8 cellular contexts compared by ENCODE assay signal in genomic region chr6:34888441-34888820, GRCh38. TPM values are rescaled to one million over a fixed set of nuclear protein-coding genes. Genes with fewer than 3 reads are reported as not detected.
A peak's percentile ranks its signal among the peaks of the same experiment; 100 is the strongest.
DNase-seq lines count a peak whose midpoint lies in the region; ATAC-seq, FAIRE-seq and TF ChIP-seq lines count a peak whose summit lies in the region.

No MANE protein-coding gene starts in this region.

- H4K8ac ChIP-seq in mesenchymal stem cell (ENCODE audit: low read length), result no peak overlapping the region

- no peak overlapping the region for H2BK120ac ChIP-seq in mesenchymal stem cell (ENCODE audit: low read depth, low read length)

- peaks cover 25% of the 10 kb centered on the region for H3K79me1 ChIP-seq in mesenchymal stem cell (replicated peaks; ENCODE audit: low read length, poor library complexity, severe bottlenecking)

- TF ChIP-seq POLR2A in body of pancreas (IDR thresholded peaks at IDR 0.05) (no peak), vagina (IDR thresholded peaks at IDR 0.05) (no peak), GM12892 (IDR thresholded peaks at IDR 0.05; ENCODE audit: low read depth, low read length) (no peak)

- WGBS in body of pancreas, 2 donors, result 0% methylated on average over 7 of the region's 7 CpGs
- WGBS in mesenchymal stem cell, result under 1% methylated on average over 6 of the region's 7 CpGs

- no peak overlapping the region for H2BK5ac ChIP-seq in mesenchymal stem cell (ENCODE audit: low read depth, low read length, poor library complexity, severe bottlenecking)

- no peak overlapping the region for H2BK12ac ChIP-seq in mesenchymal stem cell (ENCODE audit: low read length in 2 of 2)

- H2AFZ ChIP-seq in mesenchymal stem cell (ENCODE audit: low read depth, low read length), result no peak overlapping the region

- intact Hi-C loops in Right ventricle myocardium inferior (cut with DNase I), result loop anchor here (2.0 kb wide), 1 partner anchor 76 kb away; no protein-coding TSS in a partner anchor
- intact Hi-C loops in body of pancreas (cut with DNase I), result no loop called here
- intact Hi-C loops in vagina (cut with DNase I), result no loop called here

- TF ChIP-seq CTCF in right atrium auricular region (IDR thresholded peaks at IDR 0.05), result no peak
- TF ChIP-seq CTCF in body of pancreas (IDR thresholded peaks at IDR 0.05), result no peak
- TF ChIP-seq CTCF in vagina (IDR thresholded peaks at IDR 0.05), result no peak

- H3K36me3 ChIP-seq in right atrium auricular region (peaks cover 4% of the 10 kb centered on the region), body of pancreas (replicated peaks in 1 of 2; ENCODE audit: insufficient read depth in 1 of 2, low read depth in 2 of 2) (no peaks in the 10 kb centered on the region), mesenchymal stem cell (ENCODE audit: control insufficient read depth in 1 of 2, insufficient read depth in 2 of 2, low read depth in 1 of 2, low read length in 2 of 2) (peaks cover 0 to 9% of the 10 kb centered on the region in 2 experiments), vagina (no peaks in the 10 kb centered on the region)

- no peak overlapping the region for H3K18ac ChIP-seq in mesenchymal stem cell (ENCODE audit: low read depth in 1 of 2, low read length in 2 of 2)

- H3K9me3 ChIP-seq in right atrium auricular region (no peaks in the 10 kb centered on the region), body of pancreas (no peaks in the 10 kb centered on the region), mesenchymal stem cell (ENCODE audit: control insufficient read depth, low read length) (no peaks in the 10 kb centered on the region), vagina (no peaks in the 10 kb centered on the region)

- H3K27me3 ChIP-seq in right atrium auricular region (no peaks in the 10 kb centered on the region), body of pancreas (no peaks in the 10 kb centered on the region), mesenchymal stem cell (ENCODE audit: control insufficient read depth in 1 of 2, insufficient read depth in 1 of 2, low read length in 2 of 2) (no peaks in the 10 kb centered on the region), vagina (no peaks in the 10 kb centered on the region)

- no peak overlapping the region for H2BK15ac ChIP-seq in mesenchymal stem cell (ENCODE audit: low read depth, poor library complexity, severe bottlenecking)

- H3K4ac ChIP-seq in mesenchymal stem cell (ENCODE audit: low read depth in 1 of 2, low read length in 2 of 2), result no peak overlapping the region

- no peak overlapping the region for H3K14ac ChIP-seq in mesenchymal stem cell (ENCODE audit: low read length in 2 of 2)

- no peak overlapping the region for H2AK5ac ChIP-seq in mesenchymal stem cell (ENCODE audit: low read length, severe bottlenecking)

- no peak overlapping the region for H3K23ac ChIP-seq in mesenchymal stem cell (ENCODE audit: low read length in 2 of 2)

- H3K4me2 ChIP-seq in mesenchymal stem cell (ENCODE audit: low read length, poor library complexity, severe bottlenecking), result peak overlapping the region; percentile 92

- no peak for DNase-seq in right atrium auricular region (ENCODE audit: low spot score)
- no peak for DNase-seq in Right ventricle myocardium inferior (ENCODE audit: missing footprints)
- no peak for DNase-seq in body of pancreas
- DNase-seq in mesenchymal stem cell, result no peak
- DNase-seq in vagina (ENCODE audit: extremely low spot score in 2 of 2), result no peak
- DNase-seq in stimulated activated CD4-positive, alpha-beta T cell treated with anti-CD3 and anti-CD28 coated beads, Interleukin-12 subunit alpha, Interleukin-12 subunit beta, amount 100 ng/mL, for 4 hours, result no peak
- no peak for DNase-seq in GM12892 (ENCODE audit: insufficient read length)

- no peak for FAIRE-seq in GM12892 (lab: Jason Lieb, UNC)

- no peak overlapping the region for H4K91ac ChIP-seq in mesenchymal stem cell (ENCODE audit: low read length)

- H3K4me3 ChIP-seq in right atrium auricular region (peak overlapping the region; percentile 92 to 94), body of pancreas (peak overlapping the region; percentile 75 to 88), mesenchymal stem cell (ENCODE audit: insufficient read depth in 1 of 2, low read depth in 1 of 2, low read length in 2 of 2) (peak overlapping the region; percentile 40 to 95), vagina (peak overlapping the region; percentile 71 to 87)

- H3K4me1 ChIP-seq in right atrium auricular region (peaks cover 0 to 34% of the 10 kb centered on the region in 2 donors), body of pancreas (peaks cover 47% of the 10 kb centered on the region), mesenchymal stem cell (ENCODE audit: control insufficient read depth, insufficient read depth, low read depth, low read length) (peaks cover 6% of the 10 kb centered on the region), vagina (peaks cover 54% of the 10 kb centered on the region)

- ATAC-seq in Right ventricle myocardium inferior, result no peak
- ATAC-seq in body of pancreas, result no peak
- ATAC-seq in GM21576 (IDR thresholded peaks at IDR 0.05; ENCODE audit: unreplicated experiment), result no peak

- peak overlapping the region; percentile 85 to 87 for H3K27ac ChIP-seq in right atrium auricular region
- peak overlapping the region; percentile 80 to 91 (median 84) for H3K27ac ChIP-seq in body of pancreas
- peak overlapping the region; percentile 56 for H3K27ac ChIP-seq in mesenchymal stem cell (ENCODE audit: low read length, poor library complexity, severe bottlenecking)
- peak overlapping the region; percentile 91 for H3K27ac ChIP-seq in vagina

- peak overlapping the region; percentile 96 for H3K9ac ChIP-seq in mesenchymal stem cell (ENCODE audit: low read length)

RNA-seq across cellular contexts. Expression of gene TAF11, which starts 0.6 kb away (rescaled TPM):
- 10 to 100 TPM; 17.1 to 19.0 TPM for total RNA-seq in right atrium auricular region
- 16.7 TPM for total RNA-seq in Right ventricle myocardium inferior
- total RNA-seq in body of pancreas, result 10 to 100 TPM; 16.6 to 16.8 TPM
- 29.3 TPM for polyA plus RNA-seq in mesenchymal stem cell (2013, experiment 1 of 2)
- 30.4 TPM for polyA plus RNA-seq in mesenchymal stem cell (2013, experiment 2 of 2)
- 11.3 TPM for total RNA-seq in vagina
- polyA plus RNA-seq in GM12892 (2012; ENCODE audit: missing spikeins), result 38.1 TPM

RNA-seq across cellular contexts. Expression of gene ANKS1A, which starts 0.6 kb away (rescaled TPM):
- 10 to 100 TPM; 26.7 to 30.9 TPM for total RNA-seq in right atrium auricular region
- total RNA-seq in Right ventricle myocardium inferior, result 26.8 TPM
- total RNA-seq in body of pancreas, result 10 to 100 TPM; 14.3 to 17.1 TPM
- polyA plus RNA-seq in mesenchymal stem cell (2013, experiment 1 of 2), result 5.8 TPM
- 5.7 TPM for polyA plus RNA-seq in mesenchymal stem cell (2013, experiment 2 of 2)
- 24.3 TPM for total RNA-seq in vagina
- polyA plus RNA-seq in GM12892 (2012; ENCODE audit: missing spikeins), result 2.4 TPM
